24 cellular contexts compared by ENCODE assay signal in the genomic region with DNA sequence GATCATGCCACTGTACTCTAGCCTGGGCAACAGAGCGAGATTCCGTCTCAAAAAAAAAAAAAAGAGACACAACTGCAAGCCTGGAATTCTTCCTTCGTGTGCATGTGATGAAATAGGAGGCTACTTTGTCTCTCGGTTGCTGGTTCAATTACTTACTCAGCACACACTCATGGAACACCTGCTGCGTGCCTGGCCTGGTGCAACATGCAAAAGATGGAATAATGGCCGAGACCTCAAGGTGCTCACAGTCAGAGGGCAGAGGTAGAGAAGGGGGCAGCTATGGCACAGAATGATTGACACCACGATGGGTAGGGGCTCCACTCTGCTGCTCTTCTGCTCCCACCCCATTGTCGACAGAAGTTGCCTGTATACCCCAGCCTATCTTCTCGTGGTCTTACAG.
"Had no signal": no experiment of that assay in that cellular context is flagged by ENCODE, and none has a peak within 500 bp of the region (broad histone marks: within the 10 kb centered on the region; RNA-seq: fewer than 3 reads in every experiment).

No MANE protein-coding gene starts in this region.

- H3K4me3 ChIP-seq: colonic mucosa, coronary artery, dorsolateral prefrontal cortex, esophagus muscularis mucosa, esophagus squamous epithelium, gastrocnemius medialis, gastroesophageal sphincter, heart left ventricle, heart right ventricle had no signal

- H3K4me1 ChIP-seq: colonic mucosa, esophagus muscularis mucosa, esophagus squamous epithelium, foreskin keratinocyte, gastrocnemius medialis, gastroesophageal sphincter, heart left ventricle, heart right ventricle had no signal

- H3K27ac ChIP-seq: colonic mucosa, coronary artery, dorsolateral prefrontal cortex, epithelial cell of prostate, esophagus muscularis mucosa, esophagus squamous epithelium, foreskin keratinocyte, gastrocnemius medialis, gastroesophageal sphincter, heart left ventricle, heart right ventricle had no signal

- DNase-seq: colonic mucosa; cortex of kidney; dermis blood vessel endothelial cell; dorsolateral prefrontal cortex; effector CD4-positive, alpha-beta T cell; effector CD8-positive, alpha-beta T cell; effector memory CD4-positive, alpha-beta T cell; effector memory CD8-positive, alpha-beta T cell; endodermal cell; erythroblast; esophagus squamous epithelium; foreskin fibroblast; foreskin keratinocyte; foreskin melanocyte; gastrocnemius medialis; glutamatergic neuron; head of caudate nucleus; heart left ventricle; heart right ventricle had no signal

- ATAC-seq: effector memory CD8-positive, alpha-beta T cell; esophagus mucosa; foreskin keratinocyte; gastrocnemius medialis; gastroesophageal sphincter; heart left ventricle; heart right ventricle had no signal

- H3K36me3 ChIP-seq: colonic mucosa, esophagus muscularis mucosa, esophagus squamous epithelium, gastrocnemius medialis, gastroesophageal sphincter, heart left ventricle, heart right ventricle had no signal

- H3K9me3 ChIP-seq: colonic mucosa, esophagus muscularis mucosa, gastrocnemius medialis, heart left ventricle had no signal

- H3K27me3 ChIP-seq: colonic mucosa, dorsolateral prefrontal cortex, esophagus muscularis mucosa, esophagus squamous epithelium, foreskin keratinocyte, gastrocnemius medialis had no signal
